20 cellular contexts compared by ENCODE assay signal in genomic region chr2:220648628-220649027, GRCh38.
"Had no signal": no experiment of that assay in that cellular context is flagged by ENCODE, and none has a peak within 500 bp of the region (broad histone marks: within the 10 kb centered on the region; RNA-seq: fewer than 3 reads in every experiment).

No MANE protein-coding gene starts in this region.

- ATAC-seq: heart right ventricle; left lobe of liver; natural killer cell; psoas muscle; right lobe of liver; stimulated activated memory B cell treated with anti-CD40 and anti-IgM and Interleukin-4, amounts not matched to agents 10 μg/mL and 1 μg/mL and 100 μg/mL, for 72 hours; stimulated activated naive CD8-positive, alpha-beta T cell treated with anti-CD3 and anti-CD28 coated beads, Interleukin-15, amount 100 ng/mL, for 72 hours; upper lobe of right lung had no signal

- H3K9me3 ChIP-seq: colonic mucosa, heart right ventricle, psoas muscle, right lobe of liver, testis, tibial nerve, upper lobe of right lung, vagina had no signal

- H3K27me3 ChIP-seq: colonic mucosa, neural progenitor cell, right lobe of liver, testis, tibial nerve, vagina had no signal

- H3K4me2 ChIP-seq: neural progenitor cell had no signal

- H3K36me3 ChIP-seq: colonic mucosa, heart right ventricle, neural progenitor cell, right lobe of liver, tibial nerve, upper lobe of right lung, vagina had no signal

- DNase-seq: colonic mucosa; dermis blood vessel endothelial cell; heart right ventricle; hypothalamus; kidney glomerular epithelial cell; natural killer cell; nucleus accumbens; psoas muscle; retina; right lobe of liver; stimulated activated CD4-positive, alpha-beta T cell treated with anti-CD3 and anti-CD28 coated beads, Interleukin-1b, Interleukin-23, amount 100 ng/mL, for 48 hours; stimulated activated CD4-positive, alpha-beta T cell treated with anti-CD3 and anti-CD28 coated beads, Interleukin-4, amount 100 ng/mL, for 24 hours; stimulated activated naive CD8-positive, alpha-beta T cell treated with anti-CD3 and anti-CD28 coated beads, Interleukin-15, amount 100 ng/mL, for 72 hours; testis; upper lobe of right lung had no signal

- H3K4me1 ChIP-seq: colonic mucosa, heart right ventricle, psoas muscle, right lobe of liver, tibial nerve, upper lobe of right lung, vagina had no signal

- H2AFZ ChIP-seq: neural progenitor cell had no signal

- H3K9ac ChIP-seq: neural progenitor cell had no signal

- H3K27ac ChIP-seq: colonic mucosa, heart right ventricle, neural progenitor cell, psoas muscle, right lobe of liver, testis, tibial nerve, upper lobe of right lung, vagina had no signal

- H3K4me3 ChIP-seq: colonic mucosa, heart right ventricle, neural progenitor cell, psoas muscle, right lobe of liver, testis, tibial nerve, upper lobe of right lung, vagina had no signal
